ENCODE assay signal across 28 cellular contexts in the genomic region with DNA sequence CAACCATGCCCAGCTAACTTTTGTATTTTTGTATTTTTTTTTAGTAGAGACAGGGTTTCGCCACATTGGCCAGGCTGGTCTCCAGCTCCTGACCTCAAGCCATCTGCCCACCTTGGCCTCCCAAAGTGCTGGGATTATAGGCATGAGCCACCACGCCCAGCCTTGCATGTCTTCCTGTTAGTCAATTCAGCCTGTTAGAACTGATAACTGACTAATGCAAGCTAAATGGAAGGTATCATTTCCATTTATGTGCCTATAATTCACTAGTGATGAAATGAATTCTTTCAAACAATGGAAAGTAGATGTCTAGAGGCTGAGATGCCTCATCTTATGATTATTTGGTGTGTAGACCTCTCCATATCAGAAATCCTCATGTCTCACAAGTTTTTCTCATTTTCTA.
"Had no signal": no experiment of that assay in that cellular context is flagged by ENCODE, and none has a peak within 500 bp of the region (broad histone marks: within the 10 kb centered on the region; RNA-seq: fewer than 3 reads in every experiment).

No MANE protein-coding gene starts in this region.

- H3K27ac ChIP-seq: SJCRH30, SK-N-MC had no signal

- H3K4me1 ChIP-seq: SJCRH30 had no signal

- ATAC-seq: activated CD8-positive, alpha-beta T cell treated with anti-CD3 and anti-CD28 coated beads for 36 hours; activated naive CD8-positive, alpha-beta T cell treated with anti-CD3 and anti-CD28 coated beads, Interleukin-2, amount 50 U/mL, for 24 hours; Panc1 had no signal

- DNase-seq: activated CD4-positive, alpha-beta T cell treated with anti-CD3 and anti-CD28 coated beads, Interleukin-2, amount 10 ng/mL, durations not matched to agents 24 days and 14 days; activated CD4-positive, alpha-beta T cell treated with anti-CD3 and anti-CD28 coated beads, Interleukin-2, amount 50 U/mL, for 4 hours; activated CD8-positive, alpha-beta T cell treated with anti-CD3 and anti-CD28 coated beads for 36 hours; activated effector memory CD4-positive, alpha-beta T cell treated with Interleukin-2 at 50 U/mL for 16 hours; activated naive CD4-positive, alpha-beta T cell treated with anti-CD3 and anti-CD28 coated beads, Interleukin-2, amount 10 ng/mL, durations not matched to agents 7 days and 5 days; activated naive CD8-positive, alpha-beta T cell treated with anti-CD3 and anti-CD28 coated beads, Interleukin-2, amount 50 U/mL, for 24 hours; activated T-cell treated with anti-CD3 and anti-CD28 coated beads, Interleukin-2, amount 50 U/mL, for 1 hour; anterior cingulate cortex; caudate nucleus; Karpas-422; KBM-7; NCI-H1105; NCI-H1417 treated with DMSO at 0.1 percent for 48 hours; NCI-H187 treated with DMSO at 0.1 percent for 48 hours; NCI-H2081; NCI-H2171 treated with DMSO at 0.1 percent for 48 hours; NCI-H2227 treated with DMSO at 0.1 percent for 48 hours; NCI-H446; NCI-H510A treated with DMSO at 0.1 percent for 48 hours; NCI-H526 treated with DMSO at 0.1 percent for 48 hours; SHP77; SJCRH30; T-helper 2 cell; T-helper 9 cell had no signal

- H3K9me3 Mint-ChIP-seq: activated CD4-positive, alpha-beta T cell treated with anti-CD3 and anti-CD28 coated beads, Interleukin-2, amount 10 ng/mL, durations not matched to agents 24 days and 14 days; activated CD8-positive, alpha-beta T cell treated with anti-CD3 and anti-CD28 coated beads for 36 hours; activated naive CD4-positive, alpha-beta T cell treated with anti-CD3 and anti-CD28 coated beads, Interleukin-2, amount 10 ng/mL, durations not matched to agents 7 days and 5 days; activated naive CD8-positive, alpha-beta T cell treated with anti-CD3 and anti-CD28 coated beads, Interleukin-2, amount 50 U/mL, for 24 hours; IgD-negative memory B cell had no signal

- H3K27me3 Mint-ChIP-seq: activated CD4-positive, alpha-beta T cell treated with anti-CD3 and anti-CD28 coated beads, Interleukin-2, amount 10 ng/mL, durations not matched to agents 24 days and 14 days; activated CD8-positive, alpha-beta T cell treated with anti-CD3 and anti-CD28 coated beads for 36 hours; activated naive CD4-positive, alpha-beta T cell treated with anti-CD3 and anti-CD28 coated beads, Interleukin-2, amount 10 ng/mL, durations not matched to agents 7 days and 5 days; activated naive CD8-positive, alpha-beta T cell; activated naive CD8-positive, alpha-beta T cell treated with anti-CD3 and anti-CD28 coated beads, Interleukin-2, amount 50 U/mL, for 24 hours; IgD-negative memory B cell had no signal

- H3K4me1 Mint-ChIP-seq: activated CD4-positive, alpha-beta T cell treated with anti-CD3 and anti-CD28 coated beads, Interleukin-2, amount 10 ng/mL, durations not matched to agents 24 days and 14 days; activated naive CD4-positive, alpha-beta T cell treated with anti-CD3 and anti-CD28 coated beads, Interleukin-2, amount 10 ng/mL, durations not matched to agents 7 days and 5 days; activated naive CD8-positive, alpha-beta T cell treated with anti-CD3 and anti-CD28 coated beads, Interleukin-2, amount 50 U/mL, for 24 hours; IgD-negative memory B cell had no signal

- H3K4me3 Mint-ChIP-seq: activated CD4-positive, alpha-beta T cell treated with anti-CD3 and anti-CD28 coated beads, Interleukin-2, amount 10 ng/mL, durations not matched to agents 24 days and 14 days; activated CD8-positive, alpha-beta T cell treated with anti-CD3 and anti-CD28 coated beads for 36 hours; activated naive CD4-positive, alpha-beta T cell treated with anti-CD3 and anti-CD28 coated beads, Interleukin-2, amount 10 ng/mL, durations not matched to agents 7 days and 5 days; activated naive CD8-positive, alpha-beta T cell; activated naive CD8-positive, alpha-beta T cell treated with anti-CD3 and anti-CD28 coated beads, Interleukin-2, amount 50 U/mL, for 24 hours; IgD-negative memory B cell had no signal

- H3K4me3 ChIP-seq: SJCRH30, SK-N-MC had no signal

- H3K27me3 ChIP-seq: SJCRH30 had no signal
